In the genomic region with DNA sequence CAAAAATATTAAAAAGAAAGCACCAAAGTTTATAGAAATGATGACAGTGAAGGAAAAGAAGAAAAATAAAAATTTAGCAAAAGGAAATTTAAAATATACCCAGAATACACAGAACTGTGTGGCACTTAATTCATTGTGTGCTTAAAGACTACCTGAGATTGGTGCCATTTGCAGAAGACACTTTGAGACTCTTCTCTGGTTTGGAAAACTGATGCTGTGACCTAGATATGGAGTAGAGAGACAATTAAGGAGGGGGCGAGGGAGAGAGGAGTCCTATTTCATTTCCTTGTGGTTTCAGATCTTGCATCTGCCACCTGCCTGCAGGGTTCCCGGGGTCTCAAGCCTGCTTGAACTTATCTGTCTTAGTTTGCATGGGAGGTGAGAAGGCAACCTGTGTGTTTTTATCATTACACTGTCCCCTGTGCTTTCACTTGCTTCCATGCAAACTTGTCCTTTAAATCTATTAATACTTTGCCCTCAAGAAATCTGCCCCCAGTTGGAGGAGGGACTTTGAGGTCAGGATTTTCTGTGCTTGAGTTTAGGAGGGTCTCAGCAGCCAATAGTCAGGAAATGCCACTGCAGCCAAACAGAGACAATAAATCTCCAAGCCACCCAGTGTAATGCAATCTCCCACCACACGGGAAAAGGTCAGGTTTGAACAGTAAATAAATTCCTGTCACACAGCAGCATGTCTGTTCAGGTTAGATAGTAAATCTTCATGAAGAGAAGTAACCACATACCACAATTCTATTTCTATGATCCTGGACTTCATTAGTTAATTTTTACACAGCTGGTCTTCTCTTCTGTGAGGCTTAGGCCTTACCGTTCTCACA, we compare ENCODE assay signal across 11 cellular contexts.
DNase-seq lines count a peak whose midpoint lies in the region; ATAC-seq, FAIRE-seq and TF ChIP-seq lines count a peak whose summit lies in the region.
"Had no signal": no experiment of that assay in that cellular context is flagged by ENCODE, and none has a peak within 500 bp of the region (broad histone marks: within the 10 kb centered on the region; RNA-seq: fewer than 3 reads in every experiment).

No MANE protein-coding gene starts in this region.

- TF ChIP-seq RAD21 in HepG2 (CRISPR knock-in tag; IDR thresholded peaks at IDR 0.05): no peak

- ATAC-seq in HepG2 (peak; percentile 68), right lobe of liver (no peak), GM21528 (IDR thresholded peaks at IDR 0.05; ENCODE audit: low FRiP score, unreplicated experiment) (no peak), upper lobe of left lung (ENCODE audit: low FRiP score in 2 of 2) (no peak)
- ATAC-seq: sciatic nerve had no signal

- H3K27me3 Mint-ChIP-seq in activated CD4-positive, alpha-beta memory T cell treated with anti-CD3 and anti-CD28 coated beads, Interleukin-2, amount 10 ng/mL, durations not matched to agents 7 days and 5 days: no peaks in the 10 kb centered on the region
- H3K27me3 Mint-ChIP-seq: central memory CD8-positive, alpha-beta T cell had no signal

- H3K27ac Mint-ChIP-seq in activated CD4-positive, alpha-beta memory T cell treated with anti-CD3 and anti-CD28 coated beads, Interleukin-2, amount 10 ng/mL, durations not matched to agents 7 days and 5 days: no peak overlapping the region

- intact Hi-C loops in HepG2 (cut with micrococcal nuclease; ENCODE audit: unreplicated experiment): no loop called here
- intact Hi-C loops in right lobe of liver (cut with DNase I): no loop called here
- intact Hi-C loops in tibial artery (cut with DNase I; ENCODE audit: low total_unique reads): no loop called here

- no peak overlapping the region for H3K27ac ChIP-seq in HepG2 (ENCODE audit: extremely low read length, insufficient read depth, low read length)
- H3K27ac ChIP-seq in right lobe of liver: no peak overlapping the region
- no peak overlapping the region for H3K27ac ChIP-seq in RWPE1
- H3K27ac ChIP-seq in upper lobe of left lung: no peak overlapping the region
- no peak overlapping the region for H3K27ac ChIP-seq in tibial artery
- H3K27ac ChIP-seq: SJSA1 had no signal

- POLR2A ChIA-PET in HepG2 (lab: Yijun Ruan, JAX): no interaction called here
- POLR2A ChIA-PET in RWPE1 (lab: Yijun Ruan, JAX; ENCODE audit: low non-redundant PET): no interaction called here
- POLR2A ChIA-PET in activated CD4-positive, alpha-beta memory T cell treated with anti-CD3 and anti-CD28 coated beads, Interleukin-2, amount 10 ng/mL, durations not matched to agents 7 days and 5 days (lab: Charles Lee): no interaction called here

- H3K9me3 ChIP-seq in HepG2 (ENCODE audit: low read length): no peaks in the 10 kb centered on the region
- H3K9me3 ChIP-seq in right lobe of liver: no peaks in the 10 kb centered on the region
- no peaks in the 10 kb centered on the region for H3K9me3 ChIP-seq in upper lobe of left lung
- H3K9me3 ChIP-seq in tibial artery: no peaks in the 10 kb centered on the region

- TF ChIP-seq POLR2A in HepG2 (IDR thresholded peaks at IDR 0.05; ENCODE audit: insufficient read depth in 1 of 2, low read depth in 2 of 2, low read length in 2 of 2) (no peak), right lobe of liver (IDR thresholded peaks at IDR 0.05) (no peak), upper lobe of left lung (IDR thresholded peaks at IDR 0.05) (no peak)

- H4K20me1 ChIP-seq in HepG2 (ENCODE audit: insufficient read depth, low read length): no peaks in the 10 kb centered on the region

- no peaks in the 10 kb centered on the region for H3K36me3 Mint-ChIP-seq in activated CD4-positive, alpha-beta memory T cell treated with anti-CD3 and anti-CD28 coated beads, Interleukin-2, amount 10 ng/mL, durations not matched to agents 7 days and 5 days (ENCODE audit: low read depth)

- no peak for FAIRE-seq in HepG2 (lab: Jason Lieb, UNC)

- H3K9me3 Mint-ChIP-seq in activated CD4-positive, alpha-beta memory T cell treated with anti-CD3 and anti-CD28 coated beads, Interleukin-2, amount 10 ng/mL, durations not matched to agents 7 days and 5 days: no peaks in the 10 kb centered on the region
- H3K9me3 Mint-ChIP-seq: central memory CD8-positive, alpha-beta T cell had no signal

- TF ChIP-seq CTCF in HepG2 (CRISPR knock-in tag; IDR thresholded peaks at IDR 0.05) (no peak), right lobe of liver (IDR thresholded peaks at IDR 0.05) (peak in 1 of 4 donors; percentile 6), RWPE1 (conservative IDR thresholded peaks at IDR 0.05; ENCODE audit: low read depth) (peak; percentile 27; the same call in 1 of the 2 replicates), upper lobe of left lung (IDR thresholded peaks at IDR 0.05) (peak in 2 of 6 experiments; percentile 15 to 19), tibial artery (IDR thresholded peaks at IDR 0.05) (peak in 1 of 2 experiments; percentile 4)

- no peaks in the 10 kb centered on the region for H3K4me1 Mint-ChIP-seq in activated CD4-positive, alpha-beta memory T cell treated with anti-CD3 and anti-CD28 coated beads, Interleukin-2, amount 10 ng/mL, durations not matched to agents 7 days and 5 days
- H3K4me1 Mint-ChIP-seq: central memory CD8-positive, alpha-beta T cell had no signal

- no peak overlapping the region for H2AFZ ChIP-seq in HepG2 (ENCODE audit: low read length)

- no peak overlapping the region for H3K4me2 ChIP-seq in HepG2 (ENCODE audit: low read depth, low read length)

- TF ChIP-seq EP300 in HepG2 (IDR thresholded peaks at IDR 0.05; ENCODE audit: low read depth in 2 of 2, low read length in 2 of 2) (no peak), HepG2 (CRISPR knock-in tag; IDR thresholded peaks at IDR 0.05; ENCODE audit: borderline replicate concordance) (no peak), upper lobe of left lung (IDR thresholded peaks at IDR 0.05) (no peak)

- H3K4me3 Mint-ChIP-seq in activated CD4-positive, alpha-beta memory T cell treated with anti-CD3 and anti-CD28 coated beads, Interleukin-2, amount 10 ng/mL, durations not matched to agents 7 days and 5 days: no peak overlapping the region
- H3K4me3 Mint-ChIP-seq: central memory CD8-positive, alpha-beta T cell had no signal

- in situ Hi-C loops in HepG2 (cut with HindIII; ENCODE audit: extremely low pct_ligation_motif_present, low pct_unique_long_range_greater_than_20kb): no loop called here

- H3K4me3 ChIP-seq in HepG2 (replicated peaks in 1 of 3; ENCODE audit: insufficient read depth in 1 of 3, low read depth in 2 of 3, low read length in 3 of 3) (no peak overlapping the region), right lobe of liver (no peak overlapping the region), upper lobe of left lung (no peak overlapping the region), tibial artery (no peak overlapping the region)
- H3K4me3 ChIP-seq: SJSA1 had no signal

- CTCF ChIA-PET in HepG2 (lab: Yijun Ruan, JAX; ENCODE audit: low intra/inter-chr PET ratio, low total read pairs): no interaction called here
- CTCF ChIA-PET in RWPE1 (lab: Yijun Ruan, JAX): interaction anchor here (0.7 kb wide), 1 partner anchor 26 kb away, joined by 3 read pairs; no protein-coding TSS in a partner anchor
- CTCF ChIA-PET in activated CD4-positive, alpha-beta memory T cell treated with anti-CD3 and anti-CD28 coated beads, Interleukin-2, amount 10 ng/mL, durations not matched to agents 7 days and 5 days (lab: Charles Lee): no interaction called here

- H3K36me3 ChIP-seq in HepG2 (replicated peaks in 1 of 2; ENCODE audit: control insufficient read depth in 1 of 2, insufficient read depth in 2 of 2, low read length in 2 of 2): no peaks in the 10 kb centered on the region
- no peaks in the 10 kb centered on the region for H3K36me3 ChIP-seq in right lobe of liver
- no peaks in the 10 kb centered on the region for H3K36me3 ChIP-seq in upper lobe of left lung
- H3K36me3 ChIP-seq in tibial artery: no peaks in the 10 kb centered on the region
- H3K36me3 ChIP-seq: SJSA1 had no signal

- H3K9ac ChIP-seq in HepG2 (ENCODE audit: insufficient read depth, low read depth, low read length): no peak overlapping the region

- no TSS peak for BruUV-seq in HepG2 (replicated peaks; lab: Mats Ljungman, UMichigan)

- no peaks in the 10 kb centered on the region for H3K4me1 ChIP-seq in HepG2 (ENCODE audit: insufficient read depth, low read length)
- H3K4me1 ChIP-seq in right lobe of liver: no peaks in the 10 kb centered on the region
- no peaks in the 10 kb centered on the region for H3K4me1 ChIP-seq in upper lobe of left lung
- H3K4me1 ChIP-seq in tibial artery: no peaks in the 10 kb centered on the region

- H3K27me3 ChIP-seq in HepG2 (ENCODE audit: control insufficient read depth in 1 of 2, insufficient read depth in 2 of 2, low read length in 2 of 2): no peaks in the 10 kb centered on the region
- no peaks in the 10 kb centered on the region for H3K27me3 ChIP-seq in right lobe of liver
- no peaks in the 10 kb centered on the region for H3K27me3 ChIP-seq in upper lobe of left lung
- H3K27me3 ChIP-seq in tibial artery: no peaks in the 10 kb centered on the region
- H3K27me3 ChIP-seq: SJSA1 had no signal

- 5% methylated on average over 4 of the region's 4 CpGs for WGBS in HepG2 (ENCODE audit: low lambda C conversion rate)
- WGBS in right lobe of liver (ENCODE audit: insufficient coverage, low coverage, low lambda C conversion rate, missing lambda C conversion rate): 42% methylated on average over 4 of the region's 4 CpGs
- 36 to 47% methylated on average over 4 of the region's 4 CpGs for WGBS in upper lobe of left lung, 2 donors

- DNase-seq in HepG2 (ENCODE audit: low spot score) (no peak), right lobe of liver (no peak), RWPE1 (ENCODE audit: low spot score) (no peak), iPS-NIHi11 (ENCODE audit: low spot score) (peak; percentile 56), upper lobe of left lung (no peak), tibial artery (no peak)
- no peak for DNase-seq in activated CD4-positive, alpha-beta memory T cell treated with anti-CD3 and anti-CD28 coated beads, Interleukin-2, amount 10 ng/mL, durations not matched to agents 7 days and 5 days

- H3K79me2 ChIP-seq in HepG2 (ENCODE audit: insufficient read depth, low read length): no peaks in the 10 kb centered on the region

TF ChIP-seq in HepG2, 621 proteins besides CTCF, POLR2A, EP300 and RAD21:
- TF ChIP-seq HNF4G (IDR thresholded peaks at IDR 0.05; ENCODE audit: borderline replicate concordance, low read depth, low read length) (0 out of 2 replicates have a peak, but pooled peaks have one; percentile 7), HNF4G (CRISPR knock-in tag; IDR thresholded peaks at IDR 0.05; ENCODE audit: borderline replicate concordance, low read depth) (no peak), RBFOX2 (IDR thresholded peaks at IDR 0.05; ENCODE audit: low read depth, low read length) (no peak)
TF ChIP-seq in HepG2: peak in this region for 1.
